9 cellular contexts compared by ENCODE assay signal in genomic region chr2:156343096-156343939, GRCh38. TPM values are rescaled to one million over a fixed set of nuclear protein-coding genes. Genes with fewer than 3 reads are reported as not detected.
A peak's percentile ranks its signal among the peaks of the same experiment; 100 is the strongest.
DNase-seq lines count a peak whose midpoint lies in the region; ATAC-seq, FAIRE-seq and TF ChIP-seq lines count a peak whose summit lies in the region.
"Had no signal": no experiment of that assay in that cellular context is flagged by ENCODE, and none has a peak within 500 bp of the region (broad histone marks: within the 10 kb centered on the region; RNA-seq: fewer than 3 reads in every experiment).

No MANE protein-coding gene starts in this region.

- H3K4me1 Mint-ChIP-seq in Caco-2 (ENCODE audit: low read depth, unreplicated experiment) (no peaks in the 10 kb centered on the region), endodermal cell (peaks cover 26% of the 10 kb centered on the region)

- H4K20me1 ChIP-seq in OCI-LY3 (ENCODE audit: insufficient read depth, low read length) = no peaks in the 10 kb centered on the region
- H4K20me1 ChIP-seq in osteoblast (ENCODE audit: insufficient read depth, low read length) = no peaks in the 10 kb centered on the region

- H3K4me3 Mint-ChIP-seq in Caco-2 (ENCODE audit: unreplicated experiment) (peak overlapping the region; percentile 87), endodermal cell (peak overlapping the region; percentile 72)

- H3K4me1 ChIP-seq in Caco-2 = peaks cover 9% of the 10 kb centered on the region; the same call in 1 of the 2 replicates
- peaks cover 17% of the 10 kb centered on the region for H3K4me1 ChIP-seq in OCI-LY3 (ENCODE audit: low read length)
- H3K4me1 ChIP-seq in endodermal cell (ENCODE audit: control insufficient read depth, insufficient read depth, low read length) = no peaks in the 10 kb centered on the region
- peaks cover 20% of the 10 kb centered on the region for H3K4me1 ChIP-seq in osteoblast (ENCODE audit: insufficient read depth, low read length)

- DNase-seq in Caco-2 (no peak), endodermal cell (no peak), osteoblast (ENCODE audit: insufficient read length, low spot score, missing footprints) (no peak), frontal cortex (ENCODE audit: low spot score in 2 of 2) (no peak), GM03348 (ENCODE audit: low spot score) (no peak), SK-N-DZ (ENCODE audit: low spot score) (no peak)

- H2AFZ ChIP-seq in OCI-LY3 (ENCODE audit: low read depth, low read length) = peak overlapping the region; percentile 83
- peak overlapping the region; percentile 84 for H2AFZ ChIP-seq in osteoblast (ENCODE audit: low read length)

- no peaks in the 10 kb centered on the region for H3K36me3 ChIP-seq in Caco-2 (ENCODE audit: control insufficient read depth, insufficient read depth, low read length)
- H3K36me3 ChIP-seq in OCI-LY3 (replicated peaks; ENCODE audit: low read depth, low read length) = no peaks in the 10 kb centered on the region
- H3K36me3 ChIP-seq in endodermal cell (ENCODE audit: control insufficient read depth, insufficient read depth, low read length) = no peaks in the 10 kb centered on the region
- H3K36me3 ChIP-seq in osteoblast (ENCODE audit: insufficient read depth, low read length) = no peaks in the 10 kb centered on the region

- H3K4me2 ChIP-seq in OCI-LY3 (ENCODE audit: low read length) (peak overlapping the region; percentile 76), osteoblast (ENCODE audit: insufficient read depth, low read length) (peak overlapping the region; percentile 95)

- H3K36me3 Mint-ChIP-seq in Caco-2 (ENCODE audit: insufficient read depth, unreplicated experiment) (peaks cover 6% of the 10 kb centered on the region), endodermal cell (ENCODE audit: low read depth) (no peaks in the 10 kb centered on the region)

- H3K27ac Mint-ChIP-seq in Caco-2 (ENCODE audit: unreplicated experiment) = peak overlapping the region; percentile 76
- H3K27ac Mint-ChIP-seq in endodermal cell = peak overlapping the region; percentile 89

- intact Hi-C loops in Caco-2 (cut with micrococcal nuclease; ENCODE audit: unreplicated experiment) = loop anchor here (5.0 kb wide), 2 partner anchors 139 to 439 kb away; no protein-coding TSS in a partner anchor

- TF ChIP-seq CTCF in Caco-2 (IDR thresholded peaks at IDR 0.05; ENCODE audit: insufficient read depth in 1 of 2, low read depth in 1 of 2, low read length in 1 of 2, severe bottlenecking in 1 of 2, unreplicated experiment in 1 of 2) (no peak), OCI-LY3 (IDR thresholded peaks at IDR 0.05; ENCODE audit: low read depth, low read length) (no peak), endodermal cell (conservative IDR thresholded peaks at IDR 0.05) (no peak), osteoblast (IDR thresholded peaks at IDR 0.05; ENCODE audit: extremely low read depth, low read depth, low read length) (no peak)

- FAIRE-seq in frontal cortex (lab: Jason Lieb, UNC) = no peak
- FAIRE-seq: islet of Langerhans had no signal

- peak overlapping the region; percentile 94 for H3K4me3 ChIP-seq in Caco-2 (ENCODE audit: low read depth, low read length)
- H3K4me3 ChIP-seq in OCI-LY3 (ENCODE audit: low read length) = peak overlapping the region; percentile 90
- peak overlapping the region; percentile 92 for H3K4me3 ChIP-seq in endodermal cell (ENCODE audit: low read length)
- peak overlapping the region; percentile 84 for H3K4me3 ChIP-seq in osteoblast (ENCODE audit: insufficient read depth, low read length)

- no peaks in the 10 kb centered on the region for H3K9me3 Mint-ChIP-seq in Caco-2 (ENCODE audit: unreplicated experiment)
- H3K9me3 Mint-ChIP-seq in endodermal cell = no peaks in the 10 kb centered on the region

- H3K9ac ChIP-seq in OCI-LY3 (ENCODE audit: low read length) (peak overlapping the region; percentile 82), endodermal cell (ENCODE audit: extremely low read depth, low read length, poor library complexity, severe bottlenecking) (peak overlapping the region; percentile 89)

- POLR2A ChIA-PET in Caco-2 (lab: Charles Lee) = interaction anchor here (0.7 to 1.0 kb wide), 2 partner anchors 9 to 57 kb away, joined by 4 to 5 read pairs; no protein-coding TSS in a partner anchor

- H3K27ac ChIP-seq in OCI-LY3 (ENCODE audit: low read length) (peak overlapping the region; percentile 60), endodermal cell (ENCODE audit: low read depth, low read length) (no peak overlapping the region), osteoblast (ENCODE audit: low read depth, low read length) (peak overlapping the region; percentile 96)

- no TSS peak for BruUV-seq in Caco-2 (replicated peaks; lab: Mats Ljungman, UMichigan)

- H3K9me3 ChIP-seq in Caco-2 = no peaks in the 10 kb centered on the region
- no peaks in the 10 kb centered on the region for H3K9me3 ChIP-seq in OCI-LY3 (ENCODE audit: insufficient read depth, low read length)
- H3K9me3 ChIP-seq in endodermal cell (ENCODE audit: control insufficient read depth, low read length) = no peaks in the 10 kb centered on the region
- no peaks in the 10 kb centered on the region for H3K9me3 ChIP-seq in osteoblast (ENCODE audit: low read depth, low read length)

- H3K27me3 ChIP-seq in Caco-2 (replicated peaks; ENCODE audit: control insufficient read depth, insufficient read depth, low read length) = no peaks in the 10 kb centered on the region
- H3K27me3 ChIP-seq in OCI-LY3 (ENCODE audit: low read depth, low read length) = no peaks in the 10 kb centered on the region
- no peaks in the 10 kb centered on the region for H3K27me3 ChIP-seq in endodermal cell (ENCODE audit: control insufficient read depth, insufficient read depth, low read length, poor library complexity, severe bottlenecking)
- H3K27me3 ChIP-seq in osteoblast (ENCODE audit: insufficient read depth, low read length) = no peaks in the 10 kb centered on the region

- H3K79me2 ChIP-seq in OCI-LY3 (ENCODE audit: low read length) = no peaks in the 10 kb centered on the region
- peaks cover 21% of the 10 kb centered on the region for H3K79me2 ChIP-seq in osteoblast (ENCODE audit: insufficient read depth, low read length)

- no peaks in the 10 kb centered on the region for H3K27me3 Mint-ChIP-seq in Caco-2 (ENCODE audit: insufficient read depth, unreplicated experiment)
- peaks cover 7% of the 10 kb centered on the region for H3K27me3 Mint-ChIP-seq in endodermal cell (ENCODE audit: insufficient read depth)

- no peak for ATAC-seq in HG02798 (IDR thresholded peaks at IDR 0.05; ENCODE audit: poor library complexity, unreplicated experiment)

- CTCF ChIA-PET in Caco-2 (lab: Charles Lee) = no interaction called here

- 13 to 57% methylated on average over 2 to 6 of the region's 6 CpGs for WGBS in endodermal cell (ENCODE audit: insufficient coverage in 1 of 2, insufficient read length in 1 of 2), 2 experiments

RNA-seq across cellular contexts. Expression of gene NR4A2, which starts 10.8 kb away (rescaled TPM):
- 0.91 and 0.97 TPM in 2 replicates for total RNA-seq in Caco-2 (2022)
- total RNA-seq in endodermal cell = 1 to 10 TPM; 1.2 to 1.6 TPM
- polyA plus RNA-seq in endodermal cell (2013, experiment 1 of 2) = 2.3 TPM
- 1.5 TPM for polyA plus RNA-seq in endodermal cell (2013, experiment 2 of 2)
- total RNA-seq in osteoblast = 0.72 and 0.88 TPM in 2 replicates
- total RNA-seq in frontal cortex = 15.1 TPM
- polyA plus RNA-seq in SK-N-DZ (2014; cell fraction: cytosol; rRNA removed) = 0.13 and 0.28 TPM in 2 replicates
- polyA plus RNA-seq in SK-N-DZ (2014; cell fraction: nucleus; rRNA removed) = 0.21 TPM in 1 of 2 replicates, not detected in the other
